In the genomic region with DNA sequence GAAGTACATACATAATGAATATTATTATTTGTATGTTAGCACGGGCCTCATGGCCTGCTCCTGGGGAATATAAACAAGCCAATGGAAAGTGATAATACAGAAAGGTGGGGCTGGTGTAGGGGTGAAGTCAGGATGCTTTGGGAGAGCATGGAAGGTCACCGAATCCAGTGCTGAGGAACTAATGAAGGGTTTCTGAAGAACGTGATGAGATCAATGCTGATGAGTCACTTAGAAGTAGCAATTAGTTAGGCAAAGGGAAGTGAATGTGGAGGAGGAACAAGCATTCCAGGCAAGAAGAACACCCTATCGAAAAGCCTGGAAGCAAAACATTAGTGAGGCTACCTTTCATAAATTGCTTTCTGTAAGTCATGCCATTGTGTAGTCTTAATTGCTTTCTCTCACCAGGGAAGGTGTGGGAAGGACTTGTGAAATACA, we compare ENCODE assay signal across 8 cellular contexts. TPM values are rescaled to one million over a fixed set of nuclear protein-coding genes. Genes with fewer than 3 reads are reported as not detected.
A peak's percentile ranks its signal among the peaks of the same experiment; 100 is the strongest.
DNase-seq lines count a peak whose midpoint lies in the region; ATAC-seq, FAIRE-seq and TF ChIP-seq lines count a peak whose summit lies in the region.

No MANE protein-coding gene starts in this region.

- H3K36me3 Mint-ChIP-seq in T-helper 1 cell treated with Interleukin-12 subunit alpha and Interleukin-12 subunit beta and Interleukin-4 antibody, amounts not matched to agents 30 μg/mL and 1 μg/mL, for 36 hours (ENCODE audit: low read depth), result peaks cover 18% of the 10 kb centered on the region
- peaks cover 19% of the 10 kb centered on the region for H3K36me3 Mint-ChIP-seq in activated T-helper 1 cell treated with anti-CD3 and anti-CD28 coated beads, Interleukin-12 subunit alpha, Interleukin-12 subunit beta, Interleukin-2, Interleukin-4 antibody, amounts not matched to agents 30 ng/mL and 10 ng/mL and 1 ng/mL, durations not matched to agents 14 hours and 24 hours and 36 hours (ENCODE audit: low read depth)

- H3K27ac ChIP-seq in right cardiac atrium (ENCODE audit: low read length), result peak overlapping the region; percentile 83
- H3K27ac ChIP-seq in subcutaneous abdominal adipose tissue (ENCODE audit: low read depth, low read length), result peak overlapping the region; percentile 95

- peak overlapping the region; percentile 89 for H3K27ac Mint-ChIP-seq in T-helper 1 cell treated with Interleukin-12 subunit alpha and Interleukin-12 subunit beta and Interleukin-4 antibody, amounts not matched to agents 30 μg/mL and 1 μg/mL, for 36 hours
- H3K27ac Mint-ChIP-seq in activated T-helper 1 cell treated with anti-CD3 and anti-CD28 coated beads, Interleukin-12 subunit alpha, Interleukin-12 subunit beta, Interleukin-2, Interleukin-4 antibody, amounts not matched to agents 30 ng/mL and 10 ng/mL and 1 ng/mL, durations not matched to agents 14 hours and 24 hours and 36 hours, result peak overlapping the region; percentile 90

- no peaks in the 10 kb centered on the region for H3K9me3 Mint-ChIP-seq in T-helper 1 cell treated with Interleukin-12 subunit alpha and Interleukin-12 subunit beta and Interleukin-4 antibody, amounts not matched to agents 30 μg/mL and 1 μg/mL, for 36 hours
- no peaks in the 10 kb centered on the region for H3K9me3 Mint-ChIP-seq in activated T-helper 1 cell treated with anti-CD3 and anti-CD28 coated beads, Interleukin-12 subunit alpha, Interleukin-12 subunit beta, Interleukin-2, Interleukin-4 antibody, amounts not matched to agents 30 ng/mL and 10 ng/mL and 1 ng/mL, durations not matched to agents 14 hours and 24 hours and 36 hours

- no peak for DNase-seq in T-helper 1 cell
- no peak for DNase-seq in activated T-helper 1 cell treated with anti-CD3 and anti-CD28 coated beads, Interleukin-12 subunit alpha, Interleukin-12 subunit beta, Interleukin-2, Interleukin-4 antibody, amounts not matched to agents 30 ng/mL and 10 ng/mL and 1 ng/mL, durations not matched to agents 14 hours and 24 hours and 36 hours (ENCODE audit: low spot score)
- DNase-seq in right cardiac atrium, result no peak
- no peak for DNase-seq in HTR-8/SVneo (ENCODE audit: insufficient read length, low spot score)
- no peak for DNase-seq in D721Med (ENCODE audit: insufficient read length, low spot score)
- DNase-seq in occipital lobe (lab: John Stamatoyannopoulos, UW), result no peak

- TF ChIP-seq CTCF in D721Med (IDR thresholded peaks at IDR 0.05; ENCODE audit: insufficient read depth, missing control alignments), result no peak

- FAIRE-seq in HTR-8/SVneo (lab: Jason Lieb, UNC) (no peak), D721Med (lab: Jason Lieb, UNC) (no peak)

- H3K9me3 ChIP-seq in right cardiac atrium (ENCODE audit: control insufficient read depth, low read length) (no peaks in the 10 kb centered on the region), subcutaneous abdominal adipose tissue (ENCODE audit: control insufficient read depth in 5 of 5, low read length in 5 of 5) (no peaks in the 10 kb centered on the region)

- H3K4me1 Mint-ChIP-seq in T-helper 1 cell treated with Interleukin-12 subunit alpha and Interleukin-12 subunit beta and Interleukin-4 antibody, amounts not matched to agents 30 μg/mL and 1 μg/mL, for 36 hours (ENCODE audit: low read depth), result peaks cover 71% of the 10 kb centered on the region
- peaks cover 90% of the 10 kb centered on the region for H3K4me1 Mint-ChIP-seq in activated T-helper 1 cell treated with anti-CD3 and anti-CD28 coated beads, Interleukin-12 subunit alpha, Interleukin-12 subunit beta, Interleukin-2, Interleukin-4 antibody, amounts not matched to agents 30 ng/mL and 10 ng/mL and 1 ng/mL, durations not matched to agents 14 hours and 24 hours and 36 hours (ENCODE audit: low read depth)

- H3K9ac ChIP-seq in subcutaneous abdominal adipose tissue (ENCODE audit: low read length in 5 of 5), result peak overlapping the region; percentile 81 to 99 (median 88)

- peak overlapping the region; percentile 94 for H3K4me3 Mint-ChIP-seq in T-helper 1 cell treated with Interleukin-12 subunit alpha and Interleukin-12 subunit beta and Interleukin-4 antibody, amounts not matched to agents 30 μg/mL and 1 μg/mL, for 36 hours
- peak overlapping the region; percentile 85 for H3K4me3 Mint-ChIP-seq in activated T-helper 1 cell treated with anti-CD3 and anti-CD28 coated beads, Interleukin-12 subunit alpha, Interleukin-12 subunit beta, Interleukin-2, Interleukin-4 antibody, amounts not matched to agents 30 ng/mL and 10 ng/mL and 1 ng/mL, durations not matched to agents 14 hours and 24 hours and 36 hours

- H3K4me3 ChIP-seq in right cardiac atrium (ENCODE audit: low read length) (peak overlapping the region; percentile 99), subcutaneous abdominal adipose tissue (ENCODE audit: low read depth in 1 of 5, low read length in 5 of 5) (peak overlapping the region; percentile 69 to 89 (median 81))

- intact Hi-C loops in activated T-helper 1 cell treated with anti-CD3 and anti-CD28 coated beads, Interleukin-12 subunit alpha, Interleukin-12 subunit beta, Interleukin-2, Interleukin-4 antibody, amounts not matched to agents 30 ng/mL and 10 ng/mL and 1 ng/mL, durations not matched to agents 14 hours and 24 hours and 36 hours (cut with micrococcal nuclease), result loop anchor here (1.0 to 10.0 kb wide), 11 partner anchors 22 to 1991 kb away; a partner anchor contains a TSS
- intact Hi-C loops in right cardiac atrium (cut with DNase I), result no loop called here

- WGBS in right cardiac atrium, result 27% methylated on average over 4 of the region's 4 CpGs

- H3K27me3 ChIP-seq in right cardiac atrium (ENCODE audit: control insufficient read depth, insufficient read depth) (no peaks in the 10 kb centered on the region), subcutaneous abdominal adipose tissue (ENCODE audit: control insufficient read depth in 5 of 5, insufficient read depth in 4 of 5, low read length in 5 of 5) (no peaks in the 10 kb centered on the region)

- ATAC-seq in right cardiac atrium, result peak; percentile 40 to 45

- H3K4me1 ChIP-seq in right cardiac atrium (ENCODE audit: control insufficient read depth, insufficient read depth, low read length), result peaks cover 5% of the 10 kb centered on the region
- H3K4me1 ChIP-seq in subcutaneous abdominal adipose tissue (ENCODE audit: control insufficient read depth in 5 of 5, insufficient read depth in 5 of 5, low read length in 5 of 5), result peaks cover 5 to 69% (median 63%) of the 10 kb centered on the region in 5 donors

- no peaks in the 10 kb centered on the region for H3K27me3 Mint-ChIP-seq in T-helper 1 cell treated with Interleukin-12 subunit alpha and Interleukin-12 subunit beta and Interleukin-4 antibody, amounts not matched to agents 30 μg/mL and 1 μg/mL, for 36 hours (ENCODE audit: low read depth)
- no peaks in the 10 kb centered on the region for H3K27me3 Mint-ChIP-seq in activated T-helper 1 cell treated with anti-CD3 and anti-CD28 coated beads, Interleukin-12 subunit alpha, Interleukin-12 subunit beta, Interleukin-2, Interleukin-4 antibody, amounts not matched to agents 30 ng/mL and 10 ng/mL and 1 ng/mL, durations not matched to agents 14 hours and 24 hours and 36 hours (ENCODE audit: insufficient read depth)

- H3K36me3 ChIP-seq in subcutaneous abdominal adipose tissue (ENCODE audit: control insufficient read depth in 5 of 5, insufficient read depth in 5 of 5, low read length in 5 of 5), result peaks cover 18 to 39% (median 31%) of the 10 kb centered on the region in 5 donors

RNA-seq across cellular contexts. Expression of a gene that starts 2.1 kb away (rescaled TPM):
- 35.2 and 37.8 TPM in 2 replicates for total RNA-seq in activated T-helper 1 cell treated with anti-CD3 and anti-CD28 coated beads, Interleukin-12 subunit alpha, Interleukin-12 subunit beta, Interleukin-2, Interleukin-4 antibody, amounts not matched to agents 30 ng/mL and 10 ng/mL and 1 ng/mL, durations not matched to agents 14 hours and 24 hours and 36 hours
- total RNA-seq in right cardiac atrium, result 100 to 1,000 TPM in 1 of 4 donors, 10 to 100 TPM in 3; 46.7 to 120 (median 83.4) TPM
- 139 TPM for polyA plus RNA-seq in right cardiac atrium
- 27.0 TPM for total RNA-seq in occipital lobe
